ENCODE assay signal across 9 cellular contexts in the genomic region with DNA sequence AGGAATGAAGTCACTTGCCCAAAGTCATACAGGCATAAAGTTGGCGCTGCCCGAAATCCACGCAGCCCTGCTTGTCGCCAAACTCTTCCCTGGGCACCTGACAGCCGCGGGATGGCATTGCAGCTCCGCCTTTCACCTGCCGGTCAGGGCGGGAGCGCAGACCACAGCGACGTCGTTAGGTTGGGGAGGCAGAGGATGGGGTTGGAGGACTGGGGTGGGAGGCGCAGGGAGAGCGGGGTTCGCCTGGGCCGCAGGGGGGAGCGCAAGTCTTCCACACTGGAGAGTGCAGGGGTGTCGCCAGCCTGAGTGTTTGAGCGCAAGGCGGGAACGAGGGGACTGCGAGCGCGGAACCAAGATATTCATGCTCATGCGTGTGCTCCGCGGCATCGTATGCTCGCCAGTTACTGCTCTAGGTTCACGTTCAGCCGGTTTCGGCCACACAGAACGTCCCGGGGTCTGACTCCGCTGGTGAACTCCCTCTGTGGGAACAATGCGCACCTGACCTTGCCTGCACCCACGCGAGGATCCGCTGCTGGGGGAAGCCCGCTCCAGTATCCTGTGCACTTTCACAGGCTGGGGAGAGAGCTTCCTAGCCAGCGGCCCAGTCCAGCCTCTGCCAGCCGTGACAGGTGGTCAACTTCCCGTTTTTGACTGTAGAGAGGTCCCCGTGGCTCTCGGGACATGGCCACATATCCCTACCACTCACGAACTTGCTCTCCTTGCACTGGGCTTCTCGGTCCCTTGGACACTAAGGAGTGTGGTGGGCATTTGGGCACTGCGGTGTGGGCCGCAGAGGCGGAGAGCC. TPM values are rescaled to one million over a fixed set of nuclear protein-coding genes. Genes with fewer than 3 reads are reported as not detected.
DNase-seq lines count a peak whose midpoint lies in the region; ATAC-seq and TF ChIP-seq lines count a peak whose summit lies in the region.
"Had no signal": no experiment of that assay in that cellular context is flagged by ENCODE, and none has a peak within 500 bp of the region (broad histone marks: within the 10 kb centered on the region; RNA-seq: fewer than 3 reads in every experiment).

No MANE protein-coding gene starts in this region.

- peaks cover 44% of the 10 kb centered on the region for H3K27me3 Mint-ChIP-seq in activated B cell treated with CpG ODN at 0.5 μM for 24 hours

- H3K4me1 Mint-ChIP-seq in activated B cell treated with CpG ODN at 0.5 μM for 24 hours, result peaks cover 13% of the 10 kb centered on the region

- no peaks in the 10 kb centered on the region for H3K9me2 ChIP-seq in HCT116 (ENCODE audit: insufficient read depth)

- H3K27ac ChIP-seq in HCT116 (ENCODE audit: low read depth, low read length) (no peak overlapping the region), heart left ventricle (no peak overlapping the region)

- H3K4me3 Mint-ChIP-seq in activated B cell treated with CpG ODN at 0.5 μM for 24 hours, result peak overlapping the region; percentile 65

- no peaks in the 10 kb centered on the region for H3K79me2 ChIP-seq in HCT116 (ENCODE audit: insufficient read depth, low read length)

- TF ChIP-seq CTCF in HCT116 (IDR thresholded peaks at IDR 0.05 in 2 of 3, conservative IDR thresholded peaks at IDR 0.05 in 1 of 3; ENCODE audit: borderline replicate concordance in 1 of 3, insufficient read depth in 1 of 3, low read depth in 2 of 3, low read length in 2 of 3) (no peak), activated B cell treated with CpG ODN at 0.5 μM for 24 hours (IDR thresholded peaks at IDR 0.05) (no peak), heart left ventricle (IDR thresholded peaks at IDR 0.05) (no peak)

- H3K27me3 ChIP-seq in HCT116 (ENCODE audit: insufficient read depth, low read length) (no peaks in the 10 kb centered on the region), heart left ventricle (peaks cover 9 to 74% (median 39%) of the 10 kb centered on the region in 9 donors)

- no peak overlapping the region for H2AFZ ChIP-seq in HCT116 (ENCODE audit: low read depth, low read length, poor library complexity, severe bottlenecking)

- DNase-seq in CD1c-positive myeloid dendritic cell (ENCODE audit: extremely low spot score) (peak; percentile 25), HCT116 (ENCODE audit: low read depth, low spot score) (no peak), activated B cell treated with CpG ODN at 0.5 μM for 24 hours (no peak), heart left ventricle (no peak), posterior vena cava (ENCODE audit: low spot score) (peak; percentile 80), NCI-H1694 treated with DMSO at 0.1 percent for 48 hours (lab: John Stamatoyannopoulos, UW) (no peak)

- WGBS in heart left ventricle, 4 donors, result 9 to 18% (median 10%) methylated on average over 44 to 51 of the region's 51 CpGs

- no peak for ATAC-seq in HCT116
- ATAC-seq in activated B cell treated with CpG ODN at 0.5 μM for 24 hours (ENCODE audit: low read depth), result no peak
- no peak for ATAC-seq in heart left ventricle
- no peak for ATAC-seq in GM21717 (IDR thresholded peaks at IDR 0.05; ENCODE audit: unreplicated experiment)
- ATAC-seq in HG02588 (IDR thresholded peaks at IDR 0.05; ENCODE audit: unreplicated experiment), result no peak

- no peak for TF ChIP-seq RAD21 in HCT116 (IDR thresholded peaks at IDR 0.05; ENCODE audit: low read depth)

- BruUV-seq in HCT116 (replicated peaks; lab: Mats Ljungman, UMichigan), result no TSS peak

- no peaks in the 10 kb centered on the region for H3K9me3 Mint-ChIP-seq in activated B cell treated with CpG ODN at 0.5 μM for 24 hours

- H3K27ac Mint-ChIP-seq in activated B cell treated with CpG ODN at 0.5 μM for 24 hours, result no peak overlapping the region

- TF ChIP-seq POLR2A in HCT116 (IDR thresholded peaks at IDR 0.05; ENCODE audit: borderline replicate concordance, extremely low read depth, insufficient read depth, insufficient read length) (no peak), heart left ventricle (IDR thresholded peaks at IDR 0.05) (no peak)

- H3K9me3 ChIP-seq in HCT116 (ENCODE audit: control insufficient read depth in 1 of 2, insufficient read depth in 1 of 2, low read depth in 1 of 2, low read length in 2 of 2) (no peaks in the 10 kb centered on the region), heart left ventricle (no peaks in the 10 kb centered on the region)

- CTCF ChIA-PET in HCT116 (lab: Charles Lee), result no interaction called here
- CTCF ChIA-PET in activated B cell treated with CpG ODN at 0.5 μM for 24 hours (lab: Charles Lee), result interaction anchor here (2.2 to 3.1 kb wide), 3 partner anchors 215 to 513 kb away, joined by 6 to 18 read pairs (median 7); no protein-coding TSS in a partner anchor

- intact Hi-C loops in HCT116 (cut with micrococcal nuclease) (no loop called here), activated B cell treated with CpG ODN at 0.5 μM for 24 hours (cut with micrococcal nuclease) (loop anchor here (5.0 kb wide), 1 partner anchor 35 kb away; a partner anchor contains a TSS), heart left ventricle (cut with DNase I) (loop anchor here in 7 of 10 donors (1.0 to 5.0 kb wide), 4 partner anchors 215 to 515 kb away; no protein-coding TSS in a partner anchor), posterior vena cava (cut with DNase I) (loop anchor here (5.0 to 10.0 kb wide), 3 partner anchors 208 to 400 kb away; no protein-coding TSS in a partner anchor)

- H3K36me3 ChIP-seq in HCT116 (ENCODE audit: control insufficient read depth in 1 of 2, insufficient read depth in 2 of 2, low read length in 2 of 2) (no peaks in the 10 kb centered on the region), heart left ventricle (no peaks in the 10 kb centered on the region)

- H3K4me3 ChIP-seq in HCT116 (replicated peaks in 1 of 2; ENCODE audit: low read depth in 1 of 2, low read length in 2 of 2) (no peak overlapping the region), heart left ventricle (peak overlapping the region in 11 of 12 donors; percentile 36 to 59 (median 50))

- peak overlapping the region; percentile 90; the same call in 1 of the 2 replicates for H3K4me2 ChIP-seq in HCT116 (ENCODE audit: low read length)

- no peaks in the 10 kb centered on the region for H4K20me1 ChIP-seq in HCT116 (ENCODE audit: insufficient read depth)

- H3K9ac ChIP-seq in HCT116 (ENCODE audit: low read length), result no peak overlapping the region

- POLR2A ChIA-PET in HCT116 (lab: Charles Lee) (interaction anchor here (0.6 kb wide), 1 partner anchor 36 kb away, joined by 4 read pairs; no protein-coding TSS in a partner anchor), activated B cell treated with CpG ODN at 0.5 μM for 24 hours (lab: Charles Lee) (no interaction called here)

- no peaks in the 10 kb centered on the region for H3K36me3 Mint-ChIP-seq in activated B cell treated with CpG ODN at 0.5 μM for 24 hours (ENCODE audit: low read depth)

- H3K4me1 ChIP-seq in HCT116 (ENCODE audit: control insufficient read depth in 1 of 2, insufficient read depth in 2 of 2, low read length in 2 of 2), result peaks cover 8 to 18% of the 10 kb centered on the region in 2 experiments
- peaks cover 4 to 41% (median 20%) of the 10 kb centered on the region in 12 donors for H3K4me1 ChIP-seq in heart left ventricle

- RAD21 ChIA-PET in HCT116 (lab: Charles Lee; ENCODE audit: low non-redundant PET in 1 of 2, low total read pairs in 2 of 2, uncharacterized antibody in 2 of 2, unreplicated experiment in 2 of 2), result no interaction called here

TF ChIP-seq in HCT116, 20 proteins besides CTCF, POLR2A, EP300 and RAD21:
- no peak for TF ChIP-seq ZNF274 (IDR thresholded peaks at IDR 0.05; ENCODE audit: low read depth, low read length)
- no peak for TF ChIP-seq SRF (IDR thresholded peaks at IDR 0.05; ENCODE audit: low read depth)
- TF ChIP-seq, protein P1, sequence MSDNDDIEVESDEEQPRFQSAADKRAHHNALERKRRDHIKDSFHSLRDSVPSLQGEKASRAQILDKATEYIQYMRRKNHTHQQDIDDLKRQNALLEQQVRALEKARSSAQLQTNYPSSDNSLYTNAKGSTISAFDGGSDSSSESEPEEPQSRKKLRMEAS (IDR thresholded peaks at IDR 0.05), result no peak
- no peak for TF ChIP-seq EGR1 (IDR thresholded peaks at IDR 0.05; ENCODE audit: low read depth)
- no peak for TF ChIP-seq SIN3A (IDR thresholded peaks at IDR 0.05; ENCODE audit: low read depth)

RNA-seq across cellular contexts. Expression of a gene that starts 0.8 kb away (rescaled TPM):
- total RNA-seq in HCT116 (2021; ENCODE audit: unreplicated experiment) (0.52 TPM), activated B cell treated with CpG ODN at 0.5 μM for 24 hours (not detected in 2 replicates), heart left ventricle (1 to 10 TPM in 4 of 9 donors, under 1 TPM in 3, not detected in 2; 0.42 to 7.0 (median 1.3) TPM), posterior vena cava (1 to 10 TPM in 1 of 2 donors, under 1 TPM in 1; 0.93 to 9.2 TPM)
- 0.17 and 0.27 TPM in 2 replicates for polyA plus RNA-seq in HCT116 (2012)
- 1 to 10 TPM; 2.7 to 3.9 TPM for polyA plus RNA-seq in heart left ventricle
- total RNA-seq: lower leg skin had no signal

RNA-seq across cellular contexts. Expression of a gene that starts 34.5 kb away (rescaled TPM):
- total RNA-seq in HCT116 (2021; ENCODE audit: unreplicated experiment) (42.5 TPM), activated B cell treated with CpG ODN at 0.5 μM for 24 hours (59.9 and 65.9 TPM in 2 replicates), heart left ventricle (10 to 100 TPM; 14.9 to 27.3 (median 22.4) TPM), posterior vena cava (10 to 100 TPM; 21.7 to 22.2 TPM)
- 16.5 and 16.7 TPM in 2 replicates for polyA plus RNA-seq in HCT116 (2012)
- 10 to 100 TPM; 12.4 to 12.9 TPM for polyA plus RNA-seq in heart left ventricle

Comparison
In these comparisons a context has a peak if more than half of its experiments do, and no peak if none do; other contexts are left out.
1. DNase-seq: peak in CD1c-positive myeloid dendritic cell (single experiment) and posterior vena cava (single experiment); none in HCT116 (single experiment), activated B cell treated with CpG ODN at 0.5 μM for 24 hours (single experiment), heart left ventricle (0 of 5) and NCI-H1694 treated with DMSO at 0.1 percent for 48 hours (single experiment).
2. H3K4me3 ChIP-seq: peak in heart left ventricle (11 of 12); none in HCT116 (0 of 2).